ENCODE assay signal across 11 cellular contexts in genomic region chr1:41860214-41860613, GRCh38.
"Had no signal": no experiment of that assay in that cellular context is flagged by ENCODE, and none has a peak within 500 bp of the region (broad histone marks: within the 10 kb centered on the region; RNA-seq: fewer than 3 reads in every experiment).

No MANE protein-coding gene starts in this region.

- H3K27me3 ChIP-seq: foreskin keratinocyte, right lobe of liver had no signal

- H3K4me3 ChIP-seq: coronary artery, right lobe of liver had no signal

- H3K27ac ChIP-seq: coronary artery, foreskin keratinocyte, right lobe of liver had no signal

- H3K36me3 ChIP-seq: right lobe of liver had no signal

- H3K4me1 ChIP-seq: right lobe of liver had no signal

- H3K9me3 ChIP-seq: right lobe of liver had no signal

- DNase-seq: activated CD4-positive, alpha-beta T cell treated with anti-CD3 and anti-CD28 coated beads, Interleukin-2, amount 50 U/mL, for 4 hours; activated T-cell treated with anti-CD3 and anti-CD28 coated beads, Interleukin-2, amount 50 U/mL, for 1 hour; central memory CD4-positive, alpha-beta T cell; effector CD4-positive, alpha-beta T cell; foreskin keratinocyte; nucleus accumbens; right lobe of liver; stimulated activated naive CD4-positive, alpha-beta T cell had no signal

- ATAC-seq: activated CD4-positive, CD25-positive, alpha-beta regulatory T cell treated with anti-CD3 and anti-CD28 coated beads, Interleukin-2, amount 50 U/mL, for 24 hours; foreskin keratinocyte; natural killer cell treated with Interleukin-12 subunit alpha and Interleukin-12 subunit beta and Interleukin-15 and Interleukin-18, amount 100 ng/mL, for 72 hours; right lobe of liver had no signal
